15 cellular contexts compared by ENCODE assay signal in the genomic region with DNA sequence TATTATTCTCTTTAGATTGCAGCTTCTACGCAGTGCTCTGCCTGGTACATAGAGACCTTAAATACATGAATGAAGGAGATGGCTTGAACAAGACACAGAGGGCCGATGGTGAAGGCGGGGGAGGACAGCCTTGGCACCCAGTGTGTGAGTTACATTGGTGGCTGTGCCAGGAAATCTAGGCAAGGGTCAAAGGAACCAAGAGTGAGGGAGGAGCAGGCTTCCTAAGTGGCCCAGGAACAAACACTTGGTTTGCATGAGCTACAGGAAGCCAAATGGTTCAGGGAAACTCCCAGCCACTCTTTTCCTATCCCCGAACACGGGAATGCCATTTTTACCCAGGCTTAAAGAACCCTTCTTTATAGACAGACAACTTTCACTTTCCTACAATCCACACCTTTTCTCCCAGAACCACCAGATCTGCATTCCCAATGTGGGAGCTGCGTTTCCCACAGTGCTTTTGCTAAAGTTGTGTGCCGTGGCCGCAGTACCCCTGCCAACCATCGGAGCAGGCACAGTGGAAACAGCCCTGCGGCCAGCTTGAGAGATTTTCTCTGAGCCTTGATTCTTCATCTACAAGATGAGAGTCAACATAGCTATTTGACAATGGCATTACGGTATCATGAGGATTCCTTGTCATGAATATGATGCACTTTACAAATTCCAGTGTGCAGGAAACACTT. TPM values are rescaled to one million over a fixed set of nuclear protein-coding genes. Genes with fewer than 3 reads are reported as not detected.
DNase-seq lines count a peak whose midpoint lies in the region; ATAC-seq, FAIRE-seq and TF ChIP-seq lines count a peak whose summit lies in the region.
"Had no signal": no experiment of that assay in that cellular context is flagged by ENCODE, and none has a peak within 500 bp of the region (broad histone marks: within the 10 kb centered on the region; RNA-seq: fewer than 3 reads in every experiment).

No MANE protein-coding gene starts in this region.

- peak overlapping the region; percentile 16 for H2AFZ ChIP-seq in HCT116 (ENCODE audit: low read depth, low read length, poor library complexity, severe bottlenecking)

- no peak overlapping the region for H3K4me3 Mint-ChIP-seq in mesothelial cell of epicardium
- H3K4me3 Mint-ChIP-seq: activated CD4-positive, alpha-beta memory T cell treated with anti-CD3 and anti-CD28 coated beads for 36 hours; activated naive CD4-positive, alpha-beta T cell treated with anti-CD3 and anti-CD28 coated beads for 36 hours; CD4-positive, CD25-positive, alpha-beta regulatory T cell had no signal

- CTCF ChIA-PET in HCT116 (lab: Charles Lee): interaction anchor here (0.8 to 3.7 kb wide), 15 partner anchors 8 to 502 kb away, joined by 3 to 38 read pairs (median 5); partner anchors contain the start of gene TEX35
- CTCF ChIA-PET in GM10248 (lab: Yijun Ruan, JAX): interaction anchor here (1.0 to 6.3 kb wide), 11 partner anchors 12 to 200 kb away, joined by 4 to 66 read pairs (median 11); partner anchors contain the start of gene TEX35

- H3K27ac Mint-ChIP-seq in mesothelial cell of epicardium: no peak overlapping the region
- H3K27ac Mint-ChIP-seq: activated CD4-positive, alpha-beta memory T cell treated with anti-CD3 and anti-CD28 coated beads for 36 hours; activated naive CD4-positive, alpha-beta T cell treated with anti-CD3 and anti-CD28 coated beads for 36 hours; CD4-positive, CD25-positive, alpha-beta regulatory T cell had no signal

- H3K27me3 ChIP-seq in HCT116 (ENCODE audit: insufficient read depth, low read length) (no peaks in the 10 kb centered on the region), bronchial epithelial cell (ENCODE audit: control insufficient read depth, insufficient read depth, low read length) (peaks cover 1% of the 10 kb centered on the region)
- H3K27me3 ChIP-seq: heart left ventricle, uterus had no signal

- H3K9me2 ChIP-seq in HCT116 (ENCODE audit: insufficient read depth): no peaks in the 10 kb centered on the region

- no peaks in the 10 kb centered on the region for H3K27me3 Mint-ChIP-seq in mesothelial cell of epicardium (ENCODE audit: low read depth)
- H3K27me3 Mint-ChIP-seq: CD4-positive, CD25-positive, alpha-beta regulatory T cell had no signal

- TF ChIP-seq RAD21 in HCT116 (IDR thresholded peaks at IDR 0.05; ENCODE audit: low read depth): no peak

- H3K9me3 ChIP-seq in HCT116 (ENCODE audit: control insufficient read depth in 1 of 2, insufficient read depth in 1 of 2, low read depth in 1 of 2, low read length in 2 of 2): no peaks in the 10 kb centered on the region
- H3K9me3 ChIP-seq: heart left ventricle, uterus had no signal

- H3K36me3 ChIP-seq in HCT116 (ENCODE audit: control insufficient read depth in 1 of 2, insufficient read depth in 2 of 2, low read length in 2 of 2) (no peaks in the 10 kb centered on the region), bronchial epithelial cell (ENCODE audit: control insufficient read depth, insufficient read depth, low read length) (no peaks in the 10 kb centered on the region)
- H3K36me3 ChIP-seq: heart left ventricle, uterus had no signal

- H3K9ac ChIP-seq in HCT116 (ENCODE audit: low read length): no peak overlapping the region

- POLR2A ChIA-PET in HCT116 (lab: Charles Lee) (interaction anchor here (0.9 kb wide), 1 partner anchor 190 kb away, joined by 3 read pairs; no protein-coding TSS in a partner anchor), GM10248 (lab: Yijun Ruan, JAX) (no interaction called here)

- DNase-seq in AG10803 (ENCODE audit: low read depth): no peak
- DNase-seq in HCT116 (ENCODE audit: low read depth, low spot score): no peak
- no peak for DNase-seq in bronchial epithelial cell (ENCODE audit: low read depth)
- no peak for DNase-seq in mesothelial cell of epicardium (ENCODE audit: low spot score in 2 of 2, unreplicated experiment in 2 of 2)
- no peak for DNase-seq in NCI-H524 treated with DMSO at 0.1 percent for 48 hours (lab: John Stamatoyannopoulos, UW)
- no peak for DNase-seq in stimulated activated CD4-positive, alpha-beta T cell treated with anti-CD3 and anti-CD28 coated beads, Interleukin-4, amount 100 ng/mL, for 4 hours
- DNase-seq in GM10248 (ENCODE audit: extremely low spot score): no peak
- DNase-seq in NCI-H2107 treated with DMSO at 0.1 percent for 48 hours (lab: John Stamatoyannopoulos, UW; ENCODE audit: unreplicated experiment): no peak
- DNase-seq: activated CD4-positive, alpha-beta memory T cell treated with anti-CD3 and anti-CD28 coated beads for 36 hours; activated naive CD4-positive, alpha-beta T cell treated with anti-CD3 and anti-CD28 coated beads for 36 hours; CD4-positive, CD25-positive, alpha-beta regulatory T cell; uterus had no signal

- BruUV-seq in HCT116 (replicated peaks; lab: Mats Ljungman, UMichigan): no TSS peak

- peak; percentile 55 for ATAC-seq in HCT116
- ATAC-seq: heart left ventricle had no signal

- TF ChIP-seq CTCF in AG10803 (conservative IDR thresholded peaks at IDR 0.05; ENCODE audit: low read length) (peak; percentile 17; the same call in 1 of the 2 replicates), HCT116 (IDR thresholded peaks at IDR 0.05 in 2 of 3, conservative IDR thresholded peaks at IDR 0.05 in 1 of 3; ENCODE audit: borderline replicate concordance in 1 of 3, insufficient read depth in 1 of 3, low read depth in 2 of 3, low read length in 2 of 3) (peak in 2 of 3 experiments; percentile 54 to 56; a peak in 4 of 6 replicates), bronchial epithelial cell (IDR thresholded peaks at IDR 0.05; ENCODE audit: insufficient read depth, low read length, severe bottlenecking) (peak; percentile 12), mesothelial cell of epicardium (IDR thresholded peaks at IDR 0.05; ENCODE audit: unreplicated experiment) (peak; percentile 39), GM10248 (IDR thresholded peaks at IDR 0.05; ENCODE audit: control extremely low read depth, extremely low read depth, low read depth, missing control alignments) (no peak)

- no peaks in the 10 kb centered on the region for H4K20me1 ChIP-seq in HCT116 (ENCODE audit: insufficient read depth)

- H3K9me3 Mint-ChIP-seq in mesothelial cell of epicardium: no peaks in the 10 kb centered on the region
- H3K9me3 Mint-ChIP-seq: activated CD4-positive, alpha-beta memory T cell treated with anti-CD3 and anti-CD28 coated beads for 36 hours; activated naive CD4-positive, alpha-beta T cell treated with anti-CD3 and anti-CD28 coated beads for 36 hours; CD4-positive, CD25-positive, alpha-beta regulatory T cell had no signal

- FAIRE-seq in bronchial epithelial cell (lab: Jason Lieb, UNC): no peak

- no peak for TF ChIP-seq POLR2A in HCT116 (IDR thresholded peaks at IDR 0.05; ENCODE audit: borderline replicate concordance, extremely low read depth, insufficient read depth, insufficient read length)

- H3K79me2 ChIP-seq in HCT116 (ENCODE audit: insufficient read depth, low read length): no peaks in the 10 kb centered on the region

- RAD21 ChIA-PET in HCT116 (lab: Charles Lee; ENCODE audit: low non-redundant PET in 1 of 2, low total read pairs in 2 of 2, uncharacterized antibody in 2 of 2, unreplicated experiment in 2 of 2): interaction anchor here in 1 of 2 experiments (0.5 to 1.3 kb wide), 2 partner anchors 189 to 517 kb away, joined by 3 to 4 read pairs; no protein-coding TSS in a partner anchor

- H3K4me2 ChIP-seq in HCT116 (ENCODE audit: low read length): no peak overlapping the region

- no peaks in the 10 kb centered on the region for H3K4me1 Mint-ChIP-seq in mesothelial cell of epicardium
- H3K4me1 Mint-ChIP-seq: CD4-positive, CD25-positive, alpha-beta regulatory T cell had no signal

- no peaks in the 10 kb centered on the region for H3K36me3 Mint-ChIP-seq in mesothelial cell of epicardium
- H3K36me3 Mint-ChIP-seq: activated CD4-positive, alpha-beta memory T cell treated with anti-CD3 and anti-CD28 coated beads for 36 hours; CD4-positive, CD25-positive, alpha-beta regulatory T cell had no signal

- H3K4me3 ChIP-seq in AG10803 (ENCODE audit: low read length) (no peak overlapping the region), HCT116 (replicated peaks in 1 of 2; ENCODE audit: low read depth in 1 of 2, low read length in 2 of 2) (no peak overlapping the region), bronchial epithelial cell (ENCODE audit: low read depth, low read length) (no peak overlapping the region)
- H3K4me3 ChIP-seq: heart left ventricle, uterus had no signal

- peaks cover 0 to 7% of the 10 kb centered on the region in 2 experiments; a peak in 1 of 4 replicates for H3K4me1 ChIP-seq in HCT116 (ENCODE audit: control insufficient read depth in 1 of 2, insufficient read depth in 2 of 2, low read length in 2 of 2)
- H3K4me1 ChIP-seq: uterus had no signal

- no peak overlapping the region for H3K27ac ChIP-seq in HCT116 (ENCODE audit: low read depth, low read length)
- H3K27ac ChIP-seq: heart left ventricle, uterus had no signal

- intact Hi-C loops in HCT116 (cut with micrococcal nuclease): loop anchor here (2.0 kb wide), 1 partner anchor 189 kb away; no protein-coding TSS in a partner anchor

TF ChIP-seq in HCT116, 20 proteins besides CTCF, POLR2A, EP300 and RAD21 (continues in another document):
- TF ChIP-seq SRF (IDR thresholded peaks at IDR 0.05; ENCODE audit: low read depth) (no peak), SP1 (IDR thresholded peaks at IDR 0.05; ENCODE audit: low read depth) (no peak), EZH2 (IDR thresholded peaks at IDR 0.05) (no peak), YY1 (IDR thresholded peaks at IDR 0.05; ENCODE audit: extremely low read depth, insufficient replicate concordance, low read depth, low read length) (no peak)

RNA-seq across cellular contexts. Expression of gene CLEC20A, which starts 3.5 kb away (rescaled TPM):
- total RNA-seq in HCT116 (2021; ENCODE audit: unreplicated experiment): not detected
- polyA plus RNA-seq in HCT116 (2012): 0.04 TPM in 1 of 2 replicates, not detected in the other
- total RNA-seq in bronchial epithelial cell: not detected in 2 replicates
- not detected in 3 replicates for total RNA-seq in mesothelial cell of epicardium
- total RNA-seq: activated CD4-positive, alpha-beta memory T cell treated with anti-CD3 and anti-CD28 coated beads for 36 hours; activated naive CD4-positive, alpha-beta T cell treated with anti-CD3 and anti-CD28 coated beads for 36 hours; CD4-positive, CD25-positive, alpha-beta regulatory T cell; dermis microvascular lymphatic vessel endothelial cell; skeletal muscle tissue; uterus had no signal
- polyA plus RNA-seq: heart left ventricle had no signal

RNA-seq across cellular contexts. Expression of gene TEX35, which starts 12.7 kb away (rescaled TPM):
- total RNA-seq in HCT116 (2021; ENCODE audit: unreplicated experiment) (not detected), bronchial epithelial cell (not detected in 2 replicates), mesothelial cell of epicardium (not detected in 3 replicates)
- not detected in 2 replicates for polyA plus RNA-seq in HCT116 (2012)
- total RNA-seq: activated CD4-positive, alpha-beta memory T cell treated with anti-CD3 and anti-CD28 coated beads for 36 hours; activated naive CD4-positive, alpha-beta T cell treated with anti-CD3 and anti-CD28 coated beads for 36 hours; CD4-positive, CD25-positive, alpha-beta regulatory T cell; dermis microvascular lymphatic vessel endothelial cell; heart left ventricle; skeletal muscle tissue; uterus had no signal
- polyA plus RNA-seq: CD4-positive, CD25-positive, alpha-beta regulatory T cell; heart left ventricle had no signal
